In the genomic region with DNA sequence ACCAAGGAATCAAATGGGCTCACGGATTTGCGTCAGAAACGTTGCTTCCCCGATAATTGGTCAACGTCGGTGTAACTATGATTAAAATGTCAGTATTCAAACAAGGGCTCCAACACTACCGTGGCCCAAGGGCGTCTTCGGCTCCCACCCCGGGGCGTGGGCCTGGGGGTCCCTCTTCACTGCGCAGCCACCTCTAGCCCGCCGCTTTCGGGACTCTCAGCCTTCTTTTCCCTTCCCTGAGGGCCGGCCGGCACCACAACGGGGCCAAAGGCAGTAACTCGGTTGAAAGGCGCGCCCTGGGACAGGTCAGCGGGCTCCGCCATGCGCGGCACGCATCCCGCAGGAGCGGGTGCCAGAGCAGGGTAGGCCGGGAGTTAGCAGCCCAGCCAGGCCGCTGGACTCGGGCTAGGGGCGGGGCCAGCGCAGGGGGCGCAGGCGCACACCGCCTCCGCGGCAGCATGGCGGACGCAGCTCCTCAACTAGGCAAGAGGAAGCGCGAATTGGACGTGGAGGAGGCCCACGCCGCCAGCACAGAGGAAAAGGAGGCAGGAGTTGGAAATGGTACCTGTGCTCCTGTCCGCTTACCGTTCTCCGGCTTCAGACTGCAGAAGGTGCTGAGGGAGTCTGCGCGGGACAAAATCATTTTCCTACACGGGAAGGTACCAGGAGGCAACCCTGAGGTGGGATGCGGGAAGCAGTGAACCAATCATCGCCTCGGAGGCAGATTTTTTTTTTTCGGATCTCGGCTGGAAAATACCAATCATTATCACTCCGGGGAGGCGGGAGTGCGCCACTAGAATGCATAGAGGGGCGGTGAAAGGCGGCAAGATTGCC, we compare ENCODE assay signal across 8 cellular contexts. TPM values are rescaled to one million over a fixed set of nuclear protein-coding genes. Genes with fewer than 3 reads are reported as not detected.
DNase-seq lines count a peak whose midpoint lies in the region; ATAC-seq and TF ChIP-seq lines count a peak whose summit lies in the region.

A gene with protein sequence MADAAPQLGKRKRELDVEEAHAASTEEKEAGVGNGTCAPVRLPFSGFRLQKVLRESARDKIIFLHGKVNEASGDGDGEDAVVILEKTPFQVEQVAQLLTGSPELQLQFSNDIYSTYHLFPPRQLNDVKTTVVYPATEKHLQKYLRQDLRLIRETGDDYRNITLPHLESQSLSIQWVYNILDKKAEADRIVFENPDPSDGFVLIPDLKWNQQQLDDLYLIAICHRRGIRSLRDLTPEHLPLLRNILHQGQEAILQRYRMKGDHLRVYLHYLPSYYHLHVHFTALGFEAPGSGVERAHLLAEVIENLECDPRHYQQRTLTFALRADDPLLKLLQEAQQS (plus strand): TSS at position 438 of the 834 bp plus-strand sequence. CDS start 21 bp downstream, at position 459.

- peak; percentile 83 for ATAC-seq in GM19395 (IDR thresholded peaks at IDR 0.05; ENCODE audit: unreplicated experiment)
- ATAC-seq in HG03558 (IDR thresholded peaks at IDR 0.05; ENCODE audit: extremely low read depth, unreplicated experiment) = peak; percentile 65
- peak; percentile 99 to 100 (median 100) for ATAC-seq in right lobe of liver

- peak within 1 kb of the TSS; percentile 71 to 77 (median 71) for H3K27ac ChIP-seq in right lobe of liver

- no peaks in the 10 kb centered on the region for H3K36me3 ChIP-seq in right lobe of liver

- no peaks in the 10 kb centered on the region for H3K9me3 ChIP-seq in right lobe of liver

- H3K4me3 ChIP-seq in right lobe of liver = peak within 1 kb of the TSS; percentile 57 to 80 (median 69)

- peak; percentile 76 for TF ChIP-seq POLR2A in right lobe of liver (IDR thresholded peaks at IDR 0.05)

- 2% methylated on average over 32 of the region's 61 CpGs for WGBS in right lobe of liver (ENCODE audit: insufficient coverage, low coverage, low lambda C conversion rate, missing lambda C conversion rate)

- intact Hi-C loops in right lobe of liver (cut with DNase I) = no loop called here

- H3K27me3 ChIP-seq in right lobe of liver = no peaks in the 10 kb centered on the region

- H3K4me1 ChIP-seq in right lobe of liver = peaks cover 0 to 12% (median 4%) of the 10 kb centered on the region in 4 donors

- DNase-seq in CD1c-positive myeloid dendritic cell (ENCODE audit: extremely low spot score) = peak; percentile 95
- DNase-seq in NCI-H82 (lab: John Stamatoyannopoulos, UW) = peak; percentile 89
- peak; percentile 87 to 89 for DNase-seq in activated CD4-positive, alpha-beta T cell treated with anti-CD3 and anti-CD28 coated beads, Interleukin-2, amount 50 U/mL, for 48 hours
- peak; percentile 76 to 92 for DNase-seq in dermis microvascular lymphatic vessel endothelial cell (ENCODE audit: low read depth in 2 of 2)
- peak; percentile 93 to 95 (median 94) for DNase-seq in right lobe of liver
- DNase-seq in stimulated activated CD4-positive, alpha-beta T cell treated with anti-CD3 and anti-CD28 coated beads, Interleukin-4, amount 100 ng/mL, for 4 hours = peak; percentile 82 to 85

- TF ChIP-seq CTCF in right lobe of liver (IDR thresholded peaks at IDR 0.05) = no peak

RNA-seq across cellular contexts. Expression of the gene that starts here (rescaled TPM):
- 7.2 and 8.5 TPM in 2 replicates for total RNA-seq in dermis microvascular lymphatic vessel endothelial cell
- 10 to 100 TPM; 12.6 to 65.2 (median 21.9) TPM for total RNA-seq in right lobe of liver

Comparison
In these comparisons a context has a peak if more than half of its experiments do, and no peak if none do; other contexts are left out.
1. Peak in every context shown above with its lines: DNase-seq, ATAC-seq, H3K4me3 ChIP-seq and H3K27ac ChIP-seq.